In the genomic region with DNA sequence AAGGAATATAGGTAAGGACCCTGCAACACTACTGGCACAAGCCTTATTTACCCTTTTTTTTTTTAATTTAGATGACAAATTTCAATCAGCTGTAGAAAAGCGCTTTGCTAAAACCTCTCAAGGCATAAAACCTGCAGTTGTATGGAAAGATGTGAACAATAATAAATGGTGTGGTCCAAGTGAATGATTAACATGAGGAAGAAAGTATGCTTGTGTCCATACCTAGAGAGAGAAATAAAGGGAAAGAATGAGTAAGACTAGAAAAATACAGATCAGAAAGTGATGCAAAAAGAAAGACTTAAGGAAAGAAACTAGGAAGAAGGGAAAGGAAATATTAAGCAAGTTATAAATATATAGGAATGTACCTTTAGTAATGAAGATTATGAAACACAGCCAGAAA, we compare ENCODE assay signal across 31 cellular contexts.
"Had no signal": no experiment of that assay in that cellular context is flagged by ENCODE, and none has a peak within 500 bp of the region (broad histone marks: within the 10 kb centered on the region; RNA-seq: fewer than 3 reads in every experiment).

No MANE protein-coding gene starts in this region.

- DNase-seq: activated B cell treated with CpG ODN at 0.5 μM for 24 hours; activated CD4-positive, alpha-beta T cell treated with anti-CD3 and anti-CD28 coated beads for 48 hours; activated CD4-positive, alpha-beta T cell treated with anti-CD3 and anti-CD28 coated beads, Interleukin-2, amount 50 U/mL, for 1 hour; activated CD4-positive, alpha-beta T cell treated with anti-CD3 and anti-CD28 coated beads, Interleukin-2, amount 50 U/mL, for 48 hours; activated CD8-positive, alpha-beta memory T cell treated with anti-CD3 and anti-CD28 coated beads for 24 hours; activated CD8-positive, alpha-beta T cell treated with anti-CD3 and anti-CD28 coated beads for 36 hours; activated effector memory CD4-positive, alpha-beta T cell treated with anti-CD3 and anti-CD28 coated beads, Interleukin-2, amount 50 U/mL, for 16 hours; activated naive CD4-positive, alpha-beta T cell treated with anti-CD3 and anti-CD28 coated beads for 36 hours; activated naive CD8-positive, alpha-beta T cell treated with anti-CD3 and anti-CD28 coated beads for 36 hours; activated naive CD8-positive, alpha-beta T cell treated with anti-CD3 and anti-CD28 coated beads, Interleukin-2, amount 50 U/mL, for 24 hours; activated T-cell treated with anti-CD3 and anti-CD28 coated beads, Interleukin-2, amount 50 U/mL, for 4 hours; adrenal gland; amygdala; aorta; body of pancreas; caudate nucleus; colonic mucosa; effector CD8-positive, alpha-beta T cell; esophagus squamous epithelium; foreskin melanocyte; T-helper 1 cell; T-helper 17 cell; T1000; WERI-Rb-1 had no signal

- H3K4me1 Mint-ChIP-seq: T-helper 17 cell had no signal

- ATAC-seq: activated CD4-positive, CD25-positive, alpha-beta regulatory T cell treated with anti-CD3 and anti-CD28 coated beads, Interleukin-2, amount 50 U/mL, for 24 hours; activated CD8-positive, alpha-beta T cell treated with anti-CD3 and anti-CD28 coated beads for 36 hours; activated naive CD8-positive, alpha-beta T cell treated with anti-CD3 and anti-CD28 coated beads, Interleukin-2, amount 50 U/mL, for 24 hours; activated T-cell treated with anti-CD3 and anti-CD28 coated beads, Interleukin-2, amount 50 U/mL, for 4 hours; body of pancreas; gastroesophageal sphincter; T-helper 17 cell had no signal

- H3K27ac Mint-ChIP-seq: activated B cell treated with CpG ODN at 0.5 μM for 24 hours; activated CD8-positive, alpha-beta T cell treated with anti-CD3 and anti-CD28 coated beads for 36 hours; activated naive CD4-positive, alpha-beta T cell treated with anti-CD3 and anti-CD28 coated beads for 36 hours; activated naive CD4-positive, alpha-beta T cell treated with anti-CD3 and anti-CD28 coated beads, Interleukin-2, amount 50 U/mL, for 24 hours; activated naive CD8-positive, alpha-beta T cell treated with anti-CD3 and anti-CD28 coated beads for 36 hours; activated naive CD8-positive, alpha-beta T cell treated with anti-CD3 and anti-CD28 coated beads, Interleukin-2, amount 50 U/mL, for 24 hours; activated T-helper 2 cell treated with anti-CD3 and anti-CD28 coated beads, Interferon-gamma antibody, Interleukin-2, Interleukin-4, amounts not matched to agents 10 μg/mL and 5 μg/mL and 100 μg/mL, durations not matched to agents 14 hours and 24 hours and 36 hours; T-helper 17 cell; T-helper 2 cell treated with Interferon-gamma antibody and Interleukin-4, amounts not matched to agents 5 μg/mL and 100 μg/mL, for 36 hours had no signal

- H3K9me3 Mint-ChIP-seq: activated B cell treated with CpG ODN at 0.5 μM for 24 hours; activated naive CD4-positive, alpha-beta T cell treated with anti-CD3 and anti-CD28 coated beads, Interleukin-2, amount 50 U/mL, for 24 hours; activated naive CD8-positive, alpha-beta T cell treated with anti-CD3 and anti-CD28 coated beads, Interleukin-2, amount 50 U/mL, for 24 hours; activated T-cell treated with anti-CD3 and anti-CD28 coated beads, Interleukin-2, amount 50 U/mL, for 4 hours; activated T-helper 2 cell treated with anti-CD3 and anti-CD28 coated beads, Interferon-gamma antibody, Interleukin-2, Interleukin-4, amounts not matched to agents 10 μg/mL and 5 μg/mL and 100 μg/mL, durations not matched to agents 14 hours and 24 hours and 36 hours; T-helper 2 cell treated with Interferon-gamma antibody and Interleukin-4, amounts not matched to agents 5 μg/mL and 100 μg/mL, for 36 hours had no signal

- FAIRE-seq: endometrium, endothelial cell of umbilical vein had no signal

- H3K4me3 Mint-ChIP-seq: activated B cell treated with CpG ODN at 0.5 μM for 24 hours; activated CD8-positive, alpha-beta T cell treated with anti-CD3 and anti-CD28 coated beads for 36 hours; activated naive CD4-positive, alpha-beta T cell treated with anti-CD3 and anti-CD28 coated beads for 36 hours; activated naive CD4-positive, alpha-beta T cell treated with anti-CD3 and anti-CD28 coated beads, Interleukin-2, amount 50 U/mL, for 24 hours; activated naive CD8-positive, alpha-beta T cell treated with anti-CD3 and anti-CD28 coated beads for 36 hours; activated naive CD8-positive, alpha-beta T cell treated with anti-CD3 and anti-CD28 coated beads, Interleukin-2, amount 50 U/mL, for 24 hours; activated T-cell treated with anti-CD3 and anti-CD28 coated beads, Interleukin-2, amount 50 U/mL, for 4 hours; T-helper 17 cell; T-helper 2 cell treated with Interferon-gamma antibody and Interleukin-4, amounts not matched to agents 5 μg/mL and 100 μg/mL, for 36 hours had no signal

- H3K27me3 Mint-ChIP-seq: activated B cell treated with CpG ODN at 0.5 μM for 24 hours had no signal

- H3K36me3 Mint-ChIP-seq: activated naive CD4-positive, alpha-beta T cell treated with anti-CD3 and anti-CD28 coated beads, Interleukin-2, amount 50 U/mL, for 24 hours; activated naive CD8-positive, alpha-beta T cell treated with anti-CD3 and anti-CD28 coated beads for 36 hours had no signal
